15 cellular contexts compared by ENCODE assay signal in the genomic region with DNA sequence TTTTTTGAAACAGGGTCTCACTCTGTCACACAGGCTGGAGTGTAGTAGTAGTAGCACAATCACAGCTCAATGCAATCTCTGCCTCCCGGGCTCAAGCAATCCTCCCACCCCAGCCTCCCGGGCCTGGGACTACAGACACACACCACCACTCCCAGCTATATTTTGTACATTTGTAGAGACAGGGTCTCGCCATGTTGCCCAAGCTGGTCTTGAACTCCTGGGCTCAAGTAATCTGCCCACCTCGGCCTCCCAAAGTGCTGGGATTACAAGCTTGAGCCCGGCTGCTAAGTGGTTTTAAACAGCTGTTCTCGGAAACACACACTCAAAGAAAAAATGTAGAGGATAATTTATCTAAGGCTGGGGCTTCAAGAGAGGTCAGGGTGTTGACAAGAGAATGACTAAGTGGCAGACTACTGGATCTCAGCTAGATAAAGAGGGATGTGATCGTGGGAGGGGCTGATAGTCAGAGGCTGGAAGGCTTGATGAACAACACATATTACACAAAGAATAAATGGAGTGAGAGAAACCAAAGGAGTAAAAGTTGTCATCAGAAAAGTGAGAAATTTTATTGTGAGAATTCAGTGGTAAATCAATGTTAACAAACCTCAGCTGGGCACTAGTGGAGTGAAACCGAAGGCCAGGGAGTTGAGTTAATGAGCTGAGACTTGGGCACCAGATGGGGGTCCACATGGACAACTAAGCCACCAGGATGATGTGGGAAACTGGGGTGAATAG. TPM values are rescaled to one million over a fixed set of nuclear protein-coding genes. Genes with fewer than 3 reads are reported as not detected.
DNase-seq lines count a peak whose midpoint lies in the region; ATAC-seq and TF ChIP-seq lines count a peak whose summit lies in the region.
"Had no signal": no experiment of that assay in that cellular context is flagged by ENCODE, and none has a peak within 500 bp of the region (broad histone marks: within the 10 kb centered on the region; RNA-seq: fewer than 3 reads in every experiment).

No MANE protein-coding gene starts in this region.

- no peak overlapping the region for H3K27ac Mint-ChIP-seq in activated CD8-positive, alpha-beta T cell treated with anti-CD3 and anti-CD28 coated beads for 36 hours
- H3K27ac Mint-ChIP-seq in activated CD8-positive, alpha-beta T cell treated with anti-CD3 and anti-CD28 coated beads, Interleukin-2, amount 10 ng/mL, durations not matched to agents 7 days and 5 days, result no peak overlapping the region
- H3K27ac Mint-ChIP-seq: activated T-helper 1 cell treated with anti-CD3 and anti-CD28 coated beads, Interleukin-12 subunit alpha, Interleukin-12 subunit beta, Interleukin-2, Interleukin-4 antibody, amounts not matched to agents 30 ng/mL and 10 ng/mL and 1 ng/mL, durations not matched to agents 14 hours and 24 hours and 36 hours; brain had no signal

- H3K9me3 Mint-ChIP-seq in activated CD8-positive, alpha-beta T cell treated with anti-CD3 and anti-CD28 coated beads for 36 hours, result no peaks in the 10 kb centered on the region
- H3K9me3 Mint-ChIP-seq in activated CD8-positive, alpha-beta T cell treated with anti-CD3 and anti-CD28 coated beads, Interleukin-2, amount 10 ng/mL, durations not matched to agents 7 days and 5 days (ENCODE audit: insufficient read depth), result no peaks in the 10 kb centered on the region

- TF ChIP-seq POLR2A in spleen (IDR thresholded peaks at IDR 0.05), result no peak

- H3K27me3 ChIP-seq in spleen (replicated peaks in 1 of 7), result no peaks in the 10 kb centered on the region
- H3K27me3 ChIP-seq: thyroid gland had no signal

- POLR2A ChIA-PET in activated CD8-positive, alpha-beta T cell treated with anti-CD3 and anti-CD28 coated beads for 36 hours (lab: Charles Lee), result no interaction called here
- POLR2A ChIA-PET in activated CD8-positive, alpha-beta T cell treated with anti-CD3 and anti-CD28 coated beads, Interleukin-2, amount 10 ng/mL, durations not matched to agents 7 days and 5 days (lab: Charles Lee), result no interaction called here

- ATAC-seq in activated CD8-positive, alpha-beta T cell treated with anti-CD3 and anti-CD28 coated beads for 36 hours, result peak; percentile 27
- ATAC-seq in activated CD8-positive, alpha-beta T cell treated with anti-CD3 and anti-CD28 coated beads, Interleukin-2, amount 10 ng/mL, durations not matched to agents 7 days and 5 days, result no peak
- ATAC-seq in GM19463 (IDR thresholded peaks at IDR 0.05; ENCODE audit: unreplicated experiment), result no peak

- no peaks in the 10 kb centered on the region for H3K9me3 ChIP-seq in spleen
- H3K9me3 ChIP-seq: thyroid gland had no signal

- WGBS in spleen, 5 donors, result 73 to 80% (median 77%) methylated on average over 8 of the region's 8 CpGs

- H3K4me3 ChIP-seq in fibroblast of mammary gland (ENCODE audit: control insufficient read depth, low read depth, low read length), result no peak overlapping the region
- no peak overlapping the region for H3K4me3 ChIP-seq in spleen
- H3K4me3 ChIP-seq: thyroid gland had no signal

- H3K4me1 ChIP-seq in spleen, result peaks cover 9 to 56% (median 27%) of the 10 kb centered on the region in 6 donors

- H3K4me3 Mint-ChIP-seq in activated CD8-positive, alpha-beta T cell treated with anti-CD3 and anti-CD28 coated beads for 36 hours, result no peak overlapping the region
- no peak overlapping the region for H3K4me3 Mint-ChIP-seq in activated CD8-positive, alpha-beta T cell treated with anti-CD3 and anti-CD28 coated beads, Interleukin-2, amount 10 ng/mL, durations not matched to agents 7 days and 5 days
- H3K4me3 Mint-ChIP-seq: activated T-helper 1 cell treated with anti-CD3 and anti-CD28 coated beads, Interleukin-12 subunit alpha, Interleukin-12 subunit beta, Interleukin-2, Interleukin-4 antibody, amounts not matched to agents 30 ng/mL and 10 ng/mL and 1 ng/mL, durations not matched to agents 14 hours and 24 hours and 36 hours; brain had no signal

- CTCF ChIA-PET in activated CD8-positive, alpha-beta T cell treated with anti-CD3 and anti-CD28 coated beads for 36 hours (lab: Charles Lee), result interaction anchor here (0.7 to 2.6 kb wide), 5 partner anchors 7 to 471 kb away, joined by 3 to 14 read pairs (median 3); no protein-coding TSS in a partner anchor
- CTCF ChIA-PET in activated CD8-positive, alpha-beta T cell treated with anti-CD3 and anti-CD28 coated beads, Interleukin-2, amount 10 ng/mL, durations not matched to agents 7 days and 5 days (lab: Charles Lee), result interaction anchor here (0.6 to 2.2 kb wide), 9 partner anchors 9 to 186 kb away, joined by 3 to 8 read pairs (median 4); a partner anchor contains a TSS

- H3K36me3 ChIP-seq in spleen, result no peaks in the 10 kb centered on the region
- H3K36me3 ChIP-seq: thyroid gland had no signal

- in situ Hi-C loops in GM13977 (cut with MboI; ENCODE audit: low pct_unique_long_range_greater_than_20kb, low sequenced_read_pairs, unreplicated experiment), result loop anchor here (25.0 kb wide), 1 partner anchor 638 kb away; no protein-coding TSS in a partner anchor

- peak overlapping the region in 7 of 8 donors; percentile 22 to 69 (median 50) for H3K27ac ChIP-seq in spleen
- H3K27ac ChIP-seq: thyroid gland had no signal

- intact Hi-C loops in activated CD8-positive, alpha-beta T cell treated with anti-CD3 and anti-CD28 coated beads for 36 hours (cut with micrococcal nuclease), result no loop called here
- intact Hi-C loops in spleen (cut with DNase I; ENCODE audit: low total_unique reads), result no loop called here

- H3K4me1 Mint-ChIP-seq in activated CD8-positive, alpha-beta T cell treated with anti-CD3 and anti-CD28 coated beads for 36 hours (ENCODE audit: low read depth), result peaks cover 10% of the 10 kb centered on the region
- peaks cover 27% of the 10 kb centered on the region for H3K4me1 Mint-ChIP-seq in activated CD8-positive, alpha-beta T cell treated with anti-CD3 and anti-CD28 coated beads, Interleukin-2, amount 10 ng/mL, durations not matched to agents 7 days and 5 days (ENCODE audit: low read depth)
- H3K4me1 Mint-ChIP-seq: brain had no signal

- H3K27me3 Mint-ChIP-seq in activated CD8-positive, alpha-beta T cell treated with anti-CD3 and anti-CD28 coated beads for 36 hours, result peaks cover 4% of the 10 kb centered on the region
- H3K27me3 Mint-ChIP-seq in activated CD8-positive, alpha-beta T cell treated with anti-CD3 and anti-CD28 coated beads, Interleukin-2, amount 10 ng/mL, durations not matched to agents 7 days and 5 days (ENCODE audit: low read depth), result peaks cover 10% of the 10 kb centered on the region

- no peak for TF ChIP-seq CTCF in activated CD8-positive, alpha-beta T cell treated with anti-CD3 and anti-CD28 coated beads for 36 hours (IDR thresholded peaks at IDR 0.05)
- TF ChIP-seq CTCF in fibroblast of mammary gland (conservative IDR thresholded peaks at IDR 0.05; ENCODE audit: control insufficient read depth, insufficient read depth, low read depth, low read length) (no peak), spleen (IDR thresholded peaks at IDR 0.05 in 8 of 11, conservative IDR thresholded peaks at IDR 0.05 in 3 of 11) (no peak), GM13977 (IDR thresholded peaks at IDR 0.05; ENCODE audit: extremely low read depth, insufficient read depth, missing control alignments) (no peak)

- H3K36me3 Mint-ChIP-seq in activated CD8-positive, alpha-beta T cell treated with anti-CD3 and anti-CD28 coated beads for 36 hours (ENCODE audit: low read depth), result no peaks in the 10 kb centered on the region
- H3K36me3 Mint-ChIP-seq in activated CD8-positive, alpha-beta T cell treated with anti-CD3 and anti-CD28 coated beads, Interleukin-2, amount 10 ng/mL, durations not matched to agents 7 days and 5 days (ENCODE audit: low read depth), result peaks cover 10% of the 10 kb centered on the region
- H3K36me3 Mint-ChIP-seq: brain had no signal

- DNase-seq in activated CD8-positive, alpha-beta T cell treated with anti-CD3 and anti-CD28 coated beads for 36 hours, result no peak
- no peak for DNase-seq in activated CD8-positive, alpha-beta T cell treated with anti-CD3 and anti-CD28 coated beads, Interleukin-2, amount 10 ng/mL, durations not matched to agents 7 days and 5 days
- DNase-seq in OCI-M2 (lab: John Stamatoyannopoulos, UW; ENCODE audit: unreplicated experiment) (peak; percentile 6), fibroblast of mammary gland (ENCODE audit: low read depth) (peak; percentile 73), spleen (no peak), NOMO-1 treated with DMSO at 0.1 percent for 48 hours (lab: John Stamatoyannopoulos, UW; ENCODE audit: unreplicated experiment) (no peak), GM13977 (ENCODE audit: low spot score) (no peak)
- DNase-seq: activated CD4-positive, alpha-beta T cell treated with anti-CD3 and anti-CD28 coated beads for 48 hours; NCI-H1694 treated with DMSO at 0.1 percent for 48 hours; thyroid gland had no signal

RNA-seq across cellular contexts. Expression of a gene that starts 6.9 kb away (rescaled TPM):
- total RNA-seq in activated CD8-positive, alpha-beta T cell treated with anti-CD3 and anti-CD28 coated beads for 36 hours, result 1 to 10 TPM; 2.8 TPM
- 10 to 100 TPM; 10.1 to 11.2 TPM for total RNA-seq in activated CD8-positive, alpha-beta T cell treated with anti-CD3 and anti-CD28 coated beads, Interleukin-2, amount 10 ng/mL, durations not matched to agents 7 days and 5 days
- 10 to 100 TPM in 6 of 7 donors, 1 to 10 TPM in 1; 9.9 to 21.7 (median 15.5) TPM for total RNA-seq in spleen
- polyA plus RNA-seq in spleen, result 10 to 100 TPM in 1 of 3 donors, 1 to 10 TPM in 2; 4.8 to 12.0 (median 5.6) TPM
- total RNA-seq: osteocyte had no signal

RNA-seq across cellular contexts. Expression of a gene that starts 29.4 kb away (rescaled TPM):
- total RNA-seq in activated CD8-positive, alpha-beta T cell treated with anti-CD3 and anti-CD28 coated beads for 36 hours, result 1 to 10 TPM; 1.7 to 2.2 TPM
- total RNA-seq in activated CD8-positive, alpha-beta T cell treated with anti-CD3 and anti-CD28 coated beads, Interleukin-2, amount 10 ng/mL, durations not matched to agents 7 days and 5 days, result 10 to 100 TPM; 38.4 to 38.8 TPM
- total RNA-seq in spleen, result 10 to 100 TPM in 3 of 7 donors, 1 to 10 TPM in 4; 5.0 to 15.5 (median 9.5) TPM
- polyA plus RNA-seq in spleen, result 1 to 10 TPM; 2.0 to 5.8 (median 2.4) TPM
- total RNA-seq: lung microvascular endothelial cell, osteocyte had no signal

RNA-seq across cellular contexts. Expression of a gene that starts 46.3 kb away (rescaled TPM):
- under 1 TPM; 0.81 to 0.83 TPM for total RNA-seq in activated CD8-positive, alpha-beta T cell treated with anti-CD3 and anti-CD28 coated beads for 36 hours
- 10 to 100 TPM; 70.8 to 70.9 TPM for total RNA-seq in activated CD8-positive, alpha-beta T cell treated with anti-CD3 and anti-CD28 coated beads, Interleukin-2, amount 10 ng/mL, durations not matched to agents 7 days and 5 days
- total RNA-seq in spleen, result 10 to 100 TPM; 14.3 to 54.4 (median 26.7) TPM
- 1 to 10 TPM; 2.0 to 5.8 (median 5.0) TPM for polyA plus RNA-seq in spleen
- total RNA-seq: lung microvascular endothelial cell, osteocyte had no signal

Comparison
In these comparisons a context has a peak if more than half of its experiments do, and no peak if none do; other contexts are left out.
1. DNase-seq: peak in OCI-M2 (single experiment) and fibroblast of mammary gland (single experiment); none in activated CD8-positive, alpha-beta T cell treated with anti-CD3 and anti-CD28 coated beads for 36 hours (single experiment), activated CD8-positive, alpha-beta T cell treated with anti-CD3 and anti-CD28 coated beads, Interleukin-2, amount 10 ng/mL, durations not matched to agents 7 days and 5 days (single experiment), spleen (single experiment), NOMO-1 treated with DMSO at 0.1 percent for 48 hours (single experiment) and GM13977 (single experiment).